In genomic region chr13:27644302-27644701, GRCh38 we compare ENCODE assay signal across 11 cellular contexts. TPM values are rescaled to one million over a fixed set of nuclear protein-coding genes. Genes with fewer than 3 reads are reported as not detected.
DNase-seq lines count a peak whose midpoint lies in the region; ATAC-seq and TF ChIP-seq lines count a peak whose summit lies in the region.
"Had no signal": no experiment of that assay in that cellular context is flagged by ENCODE, and none has a peak within 500 bp of the region (broad histone marks: within the 10 kb centered on the region; RNA-seq: fewer than 3 reads in every experiment).

No MANE protein-coding gene starts in this region.

- peaks cover 12% of the 10 kb centered on the region for H3K36me3 ChIP-seq in right atrium auricular region
- peaks cover 0 to 4% of the 10 kb centered on the region in 2 donors for H3K36me3 ChIP-seq in body of pancreas (replicated peaks in 1 of 2; ENCODE audit: insufficient read depth in 1 of 2, low read depth in 2 of 2)

- intact Hi-C loops in left cardiac atrium (cut with DNase I): no loop called here
- intact Hi-C loops in body of pancreas (cut with DNase I): no loop called here

- no peak for TF ChIP-seq CTCF in right atrium auricular region (IDR thresholded peaks at IDR 0.05)
- TF ChIP-seq CTCF in body of pancreas (IDR thresholded peaks at IDR 0.05): no peak

- TF ChIP-seq POLR2A in body of pancreas (IDR thresholded peaks at IDR 0.05): no peak

- H3K9me3 ChIP-seq in right atrium auricular region (no peaks in the 10 kb centered on the region), body of pancreas (no peaks in the 10 kb centered on the region)
- H3K9me3 ChIP-seq: upper lobe of left lung had no signal

- H3K4me1 ChIP-seq in right atrium auricular region (peaks cover 0 to 17% of the 10 kb centered on the region in 2 donors), body of pancreas (peaks cover 11% of the 10 kb centered on the region)

- H3K27me3 ChIP-seq in right atrium auricular region (no peaks in the 10 kb centered on the region), body of pancreas (no peaks in the 10 kb centered on the region)
- H3K27me3 ChIP-seq: upper lobe of left lung had no signal

- H3K4me3 ChIP-seq in right atrium auricular region (no peak overlapping the region), body of pancreas (no peak overlapping the region)
- H3K4me3 ChIP-seq: upper lobe of left lung had no signal

- 4% methylated on average over 1 of the region's 1 CpG for WGBS in body of pancreas, 2 donors

- no peak overlapping the region for H3K27ac ChIP-seq in right atrium auricular region
- no peak overlapping the region for H3K27ac ChIP-seq in body of pancreas
- H3K27ac ChIP-seq: upper lobe of left lung had no signal

- DNase-seq in left cardiac atrium: no peak
- DNase-seq in right atrium auricular region (ENCODE audit: low spot score): no peak
- peak in 1 of 4 donors; percentile 27 for DNase-seq in body of pancreas
- DNase-seq in kidney tubule cell (ENCODE audit: low spot score): peak; percentile 28
- no peak for DNase-seq in SK-N-DZ (ENCODE audit: low spot score)
- no peak for DNase-seq in NCI-H1694 (lab: John Stamatoyannopoulos, UW)
- DNase-seq in central memory CD4-positive, alpha-beta T cell: no peak
- DNase-seq: activated T-cell treated with anti-CD3 and anti-CD28 coated beads, Interleukin-2, amount 50 U/mL, for 48 hours; NK-92 treated with Interleukin-12 subunit alpha and Interleukin-12 subunit beta, amount 100 ng/mL, for 24 hours; upper lobe of left lung had no signal

- ATAC-seq in left cardiac atrium (peak; percentile 38 to 59), body of pancreas (peak; percentile 71), HG02678 (IDR thresholded peaks at IDR 0.05; ENCODE audit: unreplicated experiment) (no peak)

RNA-seq across cellular contexts. Expression of gene POLR1D, which starts 22.6 kb away (rescaled TPM):
- total RNA-seq in left cardiac atrium: 10 to 100 TPM; 65.3 to 68.0 TPM
- total RNA-seq in right atrium auricular region: 10 to 100 TPM; 75.6 to 89.3 TPM
- 100 to 1,000 TPM in 1 of 2 donors, 10 to 100 TPM in 1; 56.0 to 178 TPM for total RNA-seq in body of pancreas
- polyA plus RNA-seq in SK-N-DZ (2014; cell fraction: cytosol; rRNA removed): 214 and 220 TPM in 2 replicates
- polyA plus RNA-seq in SK-N-DZ (2014; cell fraction: nucleus; rRNA removed): 221 TPM in 2 replicates

RNA-seq across cellular contexts. Expression of gene LNX2, which starts 24.0 kb away (rescaled TPM):
- 1 to 10 TPM; 8.3 to 8.9 TPM for total RNA-seq in left cardiac atrium
- total RNA-seq in right atrium auricular region: 10 to 100 TPM; 13.0 to 15.2 TPM
- total RNA-seq in body of pancreas: 10 to 100 TPM; 11.2 to 23.1 TPM
- 5.9 and 6.0 TPM in 2 replicates for polyA plus RNA-seq in SK-N-DZ (2014; cell fraction: cytosol; rRNA removed)
- polyA plus RNA-seq in SK-N-DZ (2014; cell fraction: nucleus; rRNA removed): 2.1 and 2.7 TPM in 2 replicates
